2 cellular contexts compared by ENCODE assay signal in genomic region chr6:88972504-88973423, GRCh38.
TF ChIP-seq lines count a peak whose summit lies in the region.

No MANE protein-coding gene starts in this region.

TF ChIP-seq in GM23338, 12 proteins besides CTCF, POLR2A, EP300 and RAD21:
- no peak for TF ChIP-seq ZNF331 (CRISPR knock-in tag; IDR thresholded peaks at IDR 0.05; ENCODE audit: low read depth)
- no peak for TF ChIP-seq ZNF462 (CRISPR knock-in tag; IDR thresholded peaks at IDR 0.05)
- TF ChIP-seq CREB1 (CRISPR knock-in tag; IDR thresholded peaks at IDR 0.05; ENCODE audit: low read depth), result no peak
- TF ChIP-seq POLR2AphosphoS5 (IDR thresholded peaks at IDR 0.05; ENCODE audit: low read depth), result peak; percentile 49; the same call in 1 of the 2 replicates
- TF ChIP-seq REST (IDR thresholded peaks at IDR 0.05; ENCODE audit: unreplicated experiment), result no peak
- TF ChIP-seq NANOG (IDR thresholded peaks at IDR 0.05; ENCODE audit: borderline replicate concordance), result peak; percentile 67; the same call in 1 of the 2 replicates

TF ChIP-seq in H1, 55 proteins besides CTCF, POLR2A, EP300 and RAD21:
- TF ChIP-seq SP1 (IDR thresholded peaks at IDR 0.05; ENCODE audit: low read depth, low read length) (no peak), NANOG (IDR thresholded peaks at IDR 0.05; ENCODE audit: insufficient read depth, low read depth, low read length, poor library complexity, severe bottlenecking) (peak; percentile 56)
